ENCODE assay signal across 16 cellular contexts in the genomic region with DNA sequence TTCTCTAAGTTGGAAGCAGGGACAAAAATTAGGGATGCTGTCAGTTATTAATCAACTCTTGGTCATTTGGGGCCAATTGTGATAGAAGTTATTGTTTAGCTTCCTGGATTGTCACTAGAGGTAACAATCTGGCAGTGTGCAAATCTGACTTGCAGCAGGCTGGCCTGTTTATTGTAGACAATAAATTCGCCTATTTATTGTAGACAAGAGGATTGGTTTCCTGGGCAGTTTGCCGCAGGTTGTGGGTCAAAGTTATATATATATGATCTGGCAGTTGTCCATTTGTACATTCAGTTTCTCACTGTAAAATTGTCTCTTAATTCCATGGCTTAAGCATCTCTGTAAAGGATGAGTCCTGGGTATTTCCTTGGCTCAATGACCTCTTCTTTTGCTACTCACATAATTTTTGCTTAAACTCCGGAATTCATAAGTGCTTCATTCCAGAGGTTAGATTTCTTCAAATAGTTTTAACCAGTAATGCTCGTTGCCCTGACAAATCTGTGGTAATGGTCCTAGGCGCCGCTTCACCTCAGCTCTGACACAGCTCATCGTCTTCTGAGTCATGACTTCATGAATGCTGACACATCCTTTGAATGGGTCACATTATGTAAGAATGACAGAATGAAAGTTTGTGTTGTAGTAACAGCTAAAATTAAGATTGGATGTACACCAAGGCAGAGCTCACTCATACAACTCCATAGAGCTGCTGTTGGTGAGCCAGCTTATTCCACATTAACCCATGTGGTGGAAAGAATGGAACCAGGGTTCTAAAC. TPM values are rescaled to one million over a fixed set of nuclear protein-coding genes. Genes with fewer than 3 reads are reported as not detected.
DNase-seq lines count a peak whose midpoint lies in the region; ATAC-seq and TF ChIP-seq lines count a peak whose summit lies in the region.
"Had no signal": no experiment of that assay in that cellular context is flagged by ENCODE, and none has a peak within 500 bp of the region (broad histone marks: within the 10 kb centered on the region; RNA-seq: fewer than 3 reads in every experiment).

No MANE protein-coding gene starts in this region.

- H3K36me3 ChIP-seq in PC-9 (ENCODE audit: low read depth) (no peaks in the 10 kb centered on the region), vagina (no peaks in the 10 kb centered on the region)
- H3K36me3 ChIP-seq: cardiac muscle cell, esophagus squamous epithelium had no signal

- TF ChIP-seq CTCF in PC-9 (conservative IDR thresholded peaks at IDR 0.05) (no peak), vagina (IDR thresholded peaks at IDR 0.05) (no peak)

- H2AFZ ChIP-seq in PC-9, result no peak overlapping the region

- no peaks in the 10 kb centered on the region for H3K9me3 Mint-ChIP-seq in activated CD4-positive, alpha-beta memory T cell treated with anti-CD3 and anti-CD28 coated beads for 36 hours

- TF ChIP-seq POLR2A in vagina (IDR thresholded peaks at IDR 0.05), result no peak

- H3K27me3 Mint-ChIP-seq in activated CD4-positive, alpha-beta memory T cell treated with anti-CD3 and anti-CD28 coated beads for 36 hours, result peaks cover 7% of the 10 kb centered on the region

- H3F3A ChIP-seq in PC-9 (ENCODE audit: insufficient read depth, low read depth), result peaks cover 16% of the 10 kb centered on the region; the same call in 1 of the 2 replicates

- POLR2A ChIA-PET in PC-9 (lab: Charles Lee; ENCODE audit: unreplicated experiment), result interaction anchor here (0.6 kb wide), 1 partner anchor 452 kb away, joined by 5 read pairs; no protein-coding TSS in a partner anchor
- POLR2A ChIA-PET in activated CD4-positive, alpha-beta memory T cell treated with anti-CD3 and anti-CD28 coated beads for 36 hours (lab: Charles Lee), result no interaction called here

- intact Hi-C loops in PC-9 (cut with micrococcal nuclease; ENCODE audit: unreplicated experiment), result no loop called here
- intact Hi-C loops in sciatic nerve (cut with DNase I), result no loop called here
- intact Hi-C loops in vagina (cut with DNase I), result no loop called here
- intact Hi-C loops in left ventricle myocardium superior (cut with micrococcal nuclease), result no loop called here
- intact Hi-C loops in activated CD4-positive, alpha-beta memory T cell treated with anti-CD3 and anti-CD28 coated beads for 36 hours (cut with micrococcal nuclease), result no loop called here
- intact Hi-C loops in cardiac septum (cut with DNase I), result no loop called here

- peaks cover 36% of the 10 kb centered on the region for H3K4me1 ChIP-seq in PC-9 (replicated peaks; ENCODE audit: insufficient read depth)
- H3K4me1 ChIP-seq in vagina, result no peaks in the 10 kb centered on the region

- peaks cover 6% of the 10 kb centered on the region for H3K9me3 ChIP-seq in PC-9 (ENCODE audit: insufficient read depth, low read depth)
- no peaks in the 10 kb centered on the region for H3K9me3 ChIP-seq in vagina
- H3K9me3 ChIP-seq: esophagus squamous epithelium had no signal

- H3K27me3 ChIP-seq in PC-9 (ENCODE audit: insufficient read depth, low read depth) (no peaks in the 10 kb centered on the region), vagina (no peaks in the 10 kb centered on the region)
- H3K27me3 ChIP-seq: cardiac muscle cell had no signal

- CTCF ChIA-PET in PC-9 (lab: Charles Lee), result interaction anchor here (0.6 kb wide), 1 partner anchor 90 kb away, joined by 3 read pairs; no protein-coding TSS in a partner anchor
- CTCF ChIA-PET in activated CD4-positive, alpha-beta memory T cell treated with anti-CD3 and anti-CD28 coated beads for 36 hours (lab: Charles Lee), result no interaction called here

- DNase-seq in EH (ENCODE audit: low read depth), result peak; percentile 95
- peak in 1 of 2 experiments; percentile 55 for DNase-seq in PC-9
- peak; percentile 63 for DNase-seq in epithelial cell of prostate (ENCODE audit: low read depth, low spot score)
- DNase-seq in sciatic nerve (ENCODE audit: low spot score), result no peak
- DNase-seq in vagina (ENCODE audit: extremely low spot score in 2 of 2), result no peak
- DNase-seq in left ventricle myocardium superior, result no peak
- no peak for DNase-seq in activated CD4-positive, alpha-beta memory T cell treated with anti-CD3 and anti-CD28 coated beads for 36 hours
- no peak for DNase-seq in cardiac septum (ENCODE audit: low spot score)
- DNase-seq: activated CD4-positive, CD25-positive, alpha-beta regulatory T cell; activated T-cell treated with anti-CD3 and anti-CD28 coated beads, Interleukin-2, amount 50 U/mL, for 48 hours; esophagus squamous epithelium; kidney; natural killer cell had no signal

- peak overlapping the region; percentile 2; the same call in 1 of the 2 replicates for H3K4me2 ChIP-seq in PC-9

- no peak overlapping the region for H3K4me3 Mint-ChIP-seq in activated CD4-positive, alpha-beta memory T cell treated with anti-CD3 and anti-CD28 coated beads for 36 hours
- H3K4me3 Mint-ChIP-seq: natural killer cell had no signal

- no TSS peak for BruUV-seq in PC-9 (replicated peaks; lab: Mats Ljungman, UMichigan)

- H3K79me2 ChIP-seq in PC-9 (ENCODE audit: low read depth), result no peaks in the 10 kb centered on the region

- no peaks in the 10 kb centered on the region for H3K4me1 Mint-ChIP-seq in activated CD4-positive, alpha-beta memory T cell treated with anti-CD3 and anti-CD28 coated beads for 36 hours (ENCODE audit: low read depth)
- H3K4me1 Mint-ChIP-seq: natural killer cell had no signal

- H3K36me3 Mint-ChIP-seq in activated CD4-positive, alpha-beta memory T cell treated with anti-CD3 and anti-CD28 coated beads for 36 hours, result no peaks in the 10 kb centered on the region
- H3K36me3 Mint-ChIP-seq: natural killer cell had no signal

- H3K27ac Mint-ChIP-seq in activated CD4-positive, alpha-beta memory T cell treated with anti-CD3 and anti-CD28 coated beads for 36 hours, result no peak overlapping the region
- H3K27ac Mint-ChIP-seq: natural killer cell had no signal

- H4K20me1 ChIP-seq in PC-9 (ENCODE audit: insufficient read depth), result no peaks in the 10 kb centered on the region

- H3K27ac ChIP-seq in PC-9 (no peak overlapping the region), epithelial cell of prostate (no peak overlapping the region), vagina (no peak overlapping the region)
- H3K27ac ChIP-seq: cardiac muscle cell, esophagus squamous epithelium had no signal

- ATAC-seq in sciatic nerve (peak; percentile 22), left ventricle myocardium superior (no peak)
- ATAC-seq: natural killer cell had no signal

- H3K9me2 ChIP-seq in PC-9 (ENCODE audit: insufficient read depth), result no peaks in the 10 kb centered on the region

- H3K4me3 ChIP-seq in PC-9 (no peak overlapping the region), vagina (no peak overlapping the region)
- H3K4me3 ChIP-seq: cardiac muscle cell, esophagus squamous epithelium had no signal

RNA-seq across cellular contexts. Expression of a gene that starts 7.8 kb away (rescaled TPM):
- total RNA-seq in PC-9 (2021) (not detected in 2 replicates), sciatic nerve (6.7 TPM), vagina (not detected), left ventricle myocardium superior (not detected), cardiac septum (not detected)
- not detected for total RNA-seq in activated CD4-positive, alpha-beta memory T cell treated with anti-CD3 and anti-CD28 coated beads for 36 hours
- total RNA-seq: cardiac muscle cell, esophagus squamous epithelium, natural killer cell, NCI-H460 had no signal

RNA-seq across cellular contexts. Expression of a gene that starts 23.6 kb away (rescaled TPM):
- not detected in 2 replicates for total RNA-seq in PC-9 (2021)
- total RNA-seq in sciatic nerve, result 0.22 TPM
- total RNA-seq in vagina, result not detected
- total RNA-seq in left ventricle myocardium superior, result not detected
- not detected for total RNA-seq in activated CD4-positive, alpha-beta memory T cell treated with anti-CD3 and anti-CD28 coated beads for 36 hours
- not detected for total RNA-seq in cardiac septum
- total RNA-seq: cardiac muscle cell, kidney, natural killer cell, NCI-H460, SK-MEL-5 had no signal

RNA-seq across cellular contexts. Expression of a gene that starts 53.2 kb away (rescaled TPM):
- total RNA-seq in PC-9 (2021) (0.35 TPM in 1 of 2 replicates, not detected in the other), sciatic nerve (0.22 TPM), vagina (not detected), left ventricle myocardium superior (not detected), cardiac septum (0.11 TPM)
- not detected for total RNA-seq in activated CD4-positive, alpha-beta memory T cell treated with anti-CD3 and anti-CD28 coated beads for 36 hours
- total RNA-seq: cardiac muscle cell, natural killer cell had no signal

Comparison
In these comparisons a context has a peak if more than half of its experiments do, and no peak if none do; other contexts are left out.
1. DNase-seq: peak in EH (single experiment) and epithelial cell of prostate (single experiment); none in sciatic nerve (single experiment), vagina (0 of 2), left ventricle myocardium superior (single experiment), activated CD4-positive, alpha-beta memory T cell treated with anti-CD3 and anti-CD28 coated beads for 36 hours (single experiment) and cardiac septum (single experiment).